Comparison of ENCODE assay signal across 2 cellular contexts in genomic region chr11:18397921-18398320, GRCh38.
TF ChIP-seq lines count a peak whose summit lies in the region.

No MANE protein-coding gene starts in this region.

TF ChIP-seq in SK-N-SH, 30 proteins besides CTCF, POLR2A, EP300 and RAD21:
- TF ChIP-seq EZH2phosphoT487 (IDR thresholded peaks at IDR 0.05; ENCODE audit: borderline replicate concordance, low read depth) (no peak), PBX3 (IDR thresholded peaks at IDR 0.05) (no peak), ZBTB33 (IDR thresholded peaks at IDR 0.05; ENCODE audit: borderline replicate concordance, low read depth) (no peak), GABPA (IDR thresholded peaks at IDR 0.05; ENCODE audit: low read depth) (no peak), RFX5 (IDR thresholded peaks at IDR 0.05; ENCODE audit: low read length) (no peak), FOXM1 (IDR thresholded peaks at IDR 0.05; ENCODE audit: low read depth) (no peak), USF2 (IDR thresholded peaks at IDR 0.05; ENCODE audit: borderline replicate concordance, low read depth, low read length) (no peak), RCOR1 (IDR thresholded peaks at IDR 0.05; ENCODE audit: low read length) (no peak)

TF ChIP-seq in SK-N-SH treated with all-trans-retinoic acid at 6 μM for 48 hours, 23 proteins besides CTCF, POLR2A, EP300 and RAD21:
- TF ChIP-seq ZFP3 (CRISPR knock-in tag; IDR thresholded peaks at IDR 0.05) (no peak), TOX (CRISPR knock-in tag; IDR thresholded peaks at IDR 0.05; ENCODE audit: borderline replicate concordance) (no peak), ZNF565 (CRISPR knock-in tag; conservative IDR thresholded peaks at IDR 0.05; ENCODE audit: low read depth) (no peak), TCF4 (CRISPR knock-in tag; IDR thresholded peaks at IDR 0.05; ENCODE audit: borderline replicate concordance) (no peak), CSDC2 (CRISPR knock-in tag; IDR thresholded peaks at IDR 0.05) (no peak), GLIS3 (CRISPR knock-in tag; IDR thresholded peaks at IDR 0.05) (no peak), TSHZ2 (CRISPR knock-in tag; IDR thresholded peaks at IDR 0.05) (no peak), ZNF70 (CRISPR knock-in tag; IDR thresholded peaks at IDR 0.05) (no peak), CREB5 (CRISPR knock-in tag; IDR thresholded peaks at IDR 0.05; ENCODE audit: low read depth) (no peak), ZC3H10 (CRISPR knock-in tag; IDR thresholded peaks at IDR 0.05) (no peak), ESRRG (CRISPR knock-in tag; IDR thresholded peaks at IDR 0.05) (no peak), RARB (CRISPR knock-in tag; IDR thresholded peaks at IDR 0.05) (no peak), SNAI2 (CRISPR knock-in tag; IDR thresholded peaks at IDR 0.05) (no peak), ARNTL (CRISPR knock-in tag; IDR thresholded peaks at IDR 0.05; ENCODE audit: borderline replicate concordance, low read depth) (no peak), BACH2 (CRISPR knock-in tag; IDR thresholded peaks at IDR 0.05; ENCODE audit: borderline replicate concordance) (no peak), POU6F1 (CRISPR knock-in tag; IDR thresholded peaks at IDR 0.05; ENCODE audit: borderline replicate concordance, low read depth) (no peak), ZFP30 (CRISPR knock-in tag; IDR thresholded peaks at IDR 0.05) (no peak), ISL1 (CRISPR knock-in tag; IDR thresholded peaks at IDR 0.05) (no peak), PPARA (CRISPR knock-in tag; IDR thresholded peaks at IDR 0.05; ENCODE audit: borderline replicate concordance) (no peak), OSR1 (CRISPR knock-in tag; IDR thresholded peaks at IDR 0.05) (no peak)
TF ChIP-seq in SK-N-SH treated with all-trans-retinoic acid at 6 μM for 48 hours: peak in this region for 0.
